16 cellular contexts compared by ENCODE assay signal in the genomic region with DNA sequence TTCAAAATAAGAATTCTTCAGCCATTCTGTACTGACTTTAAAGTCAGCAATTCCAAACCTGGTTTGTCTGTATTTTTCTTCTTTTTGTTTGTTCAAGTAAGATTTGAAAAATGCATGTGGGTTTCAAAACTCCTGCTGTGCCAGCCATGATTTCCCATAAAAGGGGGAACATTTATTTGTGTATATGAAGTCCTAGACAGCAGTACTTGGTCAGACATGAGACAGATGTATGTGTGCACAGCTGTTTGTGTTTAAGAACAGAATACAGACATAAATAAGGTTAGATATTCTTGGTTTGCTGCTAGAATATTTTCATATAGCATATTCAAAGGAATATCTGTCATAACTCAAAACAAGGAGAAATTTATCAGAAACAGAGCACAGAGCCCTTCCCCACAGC.
"Had no signal": no experiment of that assay in that cellular context is flagged by ENCODE, and none has a peak within 500 bp of the region (broad histone marks: within the 10 kb centered on the region; RNA-seq: fewer than 3 reads in every experiment).

No MANE protein-coding gene starts in this region.

- H3K9me3 Mint-ChIP-seq: activated naive CD4-positive, alpha-beta T cell treated with anti-CD3 and anti-CD28 coated beads, Interleukin-2, amount 50 U/mL, for 24 hours; activated T-helper 17 cell treated with anti-CD3 and anti-CD28 coated beads, Interleukin-2, amount 50 U/mL, for 72 hours had no signal

- H3K9me3 ChIP-seq: pancreas, thyroid gland, uterus had no signal

- H3K4me1 ChIP-seq: foreskin keratinocyte, thyroid gland, uterus had no signal

- FAIRE-seq: pancreas had no signal

- H3K27me3 ChIP-seq: foreskin keratinocyte, pancreas, thyroid gland, uterus had no signal

- H3K4me1 Mint-ChIP-seq: activated naive CD4-positive, alpha-beta T cell treated with anti-CD3 and anti-CD28 coated beads, Interleukin-2, amount 50 U/mL, for 24 hours; activated T-helper 17 cell treated with anti-CD3 and anti-CD28 coated beads, Interleukin-2, amount 50 U/mL, for 72 hours; stimulated activated effector memory CD8-positive, alpha-beta T cell treated with anti-CD3 and anti-CD28 coated beads, Interleukin-12 subunit alpha, Interleukin-12 subunit beta, amount 100 ng/mL, for 72 hours had no signal

- H3K36me3 Mint-ChIP-seq: activated naive CD4-positive, alpha-beta T cell treated with anti-CD3 and anti-CD28 coated beads, Interleukin-2, amount 50 U/mL, for 24 hours; stimulated activated effector memory CD8-positive, alpha-beta T cell treated with anti-CD3 and anti-CD28 coated beads, Interleukin-12 subunit alpha, Interleukin-12 subunit beta, amount 100 ng/mL, for 72 hours had no signal

- H3K27ac Mint-ChIP-seq: activated naive CD4-positive, alpha-beta T cell treated with anti-CD3 and anti-CD28 coated beads, Interleukin-2, amount 50 U/mL, for 24 hours; activated T-helper 17 cell treated with anti-CD3 and anti-CD28 coated beads, Interleukin-2, amount 50 U/mL, for 72 hours; effector memory CD8-positive, alpha-beta T cell; stimulated activated effector memory CD8-positive, alpha-beta T cell treated with anti-CD3 and anti-CD28 coated beads, Interleukin-12 subunit alpha, Interleukin-12 subunit beta, amount 100 ng/mL, for 72 hours had no signal

- H3K4me3 Mint-ChIP-seq: activated naive CD4-positive, alpha-beta T cell treated with anti-CD3 and anti-CD28 coated beads, Interleukin-2, amount 50 U/mL, for 24 hours; activated T-helper 17 cell treated with anti-CD3 and anti-CD28 coated beads, Interleukin-2, amount 50 U/mL, for 72 hours; effector memory CD8-positive, alpha-beta T cell; stimulated activated effector memory CD8-positive, alpha-beta T cell treated with anti-CD3 and anti-CD28 coated beads, Interleukin-12 subunit alpha, Interleukin-12 subunit beta, amount 100 ng/mL, for 72 hours had no signal

- H3K36me3 ChIP-seq: pancreas, thyroid gland, uterus had no signal

- ATAC-seq: activated T-helper 17 cell treated with anti-CD3 and anti-CD28 coated beads, Interleukin-2, amount 50 U/mL, for 72 hours; effector memory CD8-positive, alpha-beta T cell; foreskin keratinocyte; left lobe of liver; pancreas; stimulated activated effector memory CD8-positive, alpha-beta T cell treated with anti-CD3 and anti-CD28 coated beads, Interleukin-12 subunit alpha, Interleukin-12 subunit beta, amount 100 ng/mL, for 72 hours had no signal

- H3K27ac ChIP-seq: epithelial cell of prostate, foreskin keratinocyte, pancreas, skin epidermis, thyroid gland, uterus had no signal

- H3K27me3 Mint-ChIP-seq: activated naive CD4-positive, alpha-beta T cell treated with anti-CD3 and anti-CD28 coated beads, Interleukin-2, amount 50 U/mL, for 24 hours; activated T-helper 17 cell treated with anti-CD3 and anti-CD28 coated beads, Interleukin-2, amount 50 U/mL, for 72 hours; effector memory CD8-positive, alpha-beta T cell had no signal

- H3K4me3 ChIP-seq: pancreas, skin epidermis, thyroid gland, uterus had no signal

- DNase-seq: activated CD4-positive, alpha-beta T cell treated with anti-CD3 and anti-CD28 coated beads, Interleukin-2, amount 50 U/mL, for 1 hour; activated T-cell treated with anti-CD3 and anti-CD28 coated beads for 4 hours; amniotic stem cell; cortex of kidney; effector memory CD8-positive, alpha-beta T cell; foreskin keratinocyte; pancreas; T-helper 2 cell; thyroid gland; uterus had no signal
